ENCODE assay signal across 37 cellular contexts in the genomic region with DNA sequence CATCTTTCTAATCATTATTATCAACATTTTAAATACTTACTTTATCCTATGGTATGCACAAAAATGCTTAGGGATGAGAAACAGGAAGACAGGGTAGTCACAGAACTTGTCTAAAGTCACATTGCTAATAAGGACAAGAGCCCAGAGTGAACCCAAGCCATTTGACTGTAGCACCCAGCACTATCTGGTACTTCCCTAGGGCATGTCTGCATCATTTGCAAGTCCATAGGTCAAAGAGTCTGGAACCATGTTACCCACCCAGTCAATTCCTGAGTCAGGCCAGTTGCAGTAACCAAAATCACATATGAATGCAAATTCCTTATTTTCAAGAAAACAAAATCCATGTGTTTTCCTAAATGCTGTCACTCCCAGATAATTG. TPM values are rescaled to one million over a fixed set of nuclear protein-coding genes. Genes with fewer than 3 reads are reported as not detected.
"Had no signal": no experiment of that assay in that cellular context is flagged by ENCODE, and none has a peak within 500 bp of the region (broad histone marks: within the 10 kb centered on the region; RNA-seq: fewer than 3 reads in every experiment).

No MANE protein-coding gene starts in this region.

- H3K9me3 ChIP-seq: MG63 had no signal

- H3K36me3 Mint-ChIP-seq: activated CD4-positive, alpha-beta memory T cell treated with anti-CD3 and anti-CD28 coated beads for 36 hours; activated CD8-positive, alpha-beta memory T cell treated with anti-CD3 and anti-CD28 coated beads, Interleukin-2, amount 10 ng/mL, durations not matched to agents 7 days and 5 days; activated naive CD8-positive, alpha-beta T cell treated with anti-CD3 and anti-CD28 coated beads for 36 hours had no signal

- H3K27ac Mint-ChIP-seq: activated B cell treated with CpG ODN at 0.5 μM for 24 hours; activated CD4-positive, alpha-beta memory T cell treated with anti-CD3 and anti-CD28 coated beads for 36 hours; activated CD8-positive, alpha-beta memory T cell treated with anti-CD3 and anti-CD28 coated beads, Interleukin-2, amount 10 ng/mL, durations not matched to agents 7 days and 5 days; activated naive CD8-positive, alpha-beta T cell treated with anti-CD3 and anti-CD28 coated beads for 36 hours; activated T-cell treated with anti-CD3 and anti-CD28 coated beads, Interleukin-2, amount 50 U/mL, for 72 hours; activated T-helper 17 cell treated with anti-CD3 and anti-CD28 coated beads, Interleukin-2, amount 50 U/mL, for 72 hours had no signal

- H3K9me3 Mint-ChIP-seq: activated B cell treated with CpG ODN at 0.5 μM for 24 hours; activated CD4-positive, alpha-beta memory T cell treated with anti-CD3 and anti-CD28 coated beads for 36 hours; activated naive CD8-positive, alpha-beta T cell treated with anti-CD3 and anti-CD28 coated beads for 36 hours; activated T-cell treated with anti-CD3 and anti-CD28 coated beads, Interleukin-2, amount 50 U/mL, for 72 hours; activated T-helper 17 cell treated with anti-CD3 and anti-CD28 coated beads, Interleukin-2, amount 50 U/mL, for 72 hours had no signal

- H3K27ac ChIP-seq: brain microvascular endothelial cell, VCaP had no signal

- H3K36me3 ChIP-seq: brain microvascular endothelial cell, MG63 had no signal

- H3K4me1 Mint-ChIP-seq: activated CD8-positive, alpha-beta memory T cell treated with anti-CD3 and anti-CD28 coated beads, Interleukin-2, amount 10 ng/mL, durations not matched to agents 7 days and 5 days; activated naive CD8-positive, alpha-beta T cell treated with anti-CD3 and anti-CD28 coated beads for 36 hours; activated T-helper 17 cell treated with anti-CD3 and anti-CD28 coated beads, Interleukin-2, amount 50 U/mL, for 72 hours had no signal

- H3K4me3 ChIP-seq: MG63 had no signal

- ATAC-seq: activated CD8-positive, alpha-beta memory T cell treated with anti-CD3 and anti-CD28 coated beads, Interleukin-2, amount 10 ng/mL, durations not matched to agents 7 days and 5 days; activated T-cell treated with anti-CD3 and anti-CD28 coated beads, Interleukin-2, amount 50 U/mL, for 72 hours; activated T-helper 17 cell treated with anti-CD3 and anti-CD28 coated beads, Interleukin-2, amount 50 U/mL, for 72 hours had no signal

- H3K4me3 Mint-ChIP-seq: activated B cell treated with CpG ODN at 0.5 μM for 24 hours; activated CD4-positive, alpha-beta memory T cell treated with anti-CD3 and anti-CD28 coated beads for 36 hours; activated CD8-positive, alpha-beta memory T cell treated with anti-CD3 and anti-CD28 coated beads, Interleukin-2, amount 10 ng/mL, durations not matched to agents 7 days and 5 days; activated naive CD8-positive, alpha-beta T cell treated with anti-CD3 and anti-CD28 coated beads for 36 hours; activated T-cell treated with anti-CD3 and anti-CD28 coated beads, Interleukin-2, amount 50 U/mL, for 72 hours; activated T-helper 17 cell treated with anti-CD3 and anti-CD28 coated beads, Interleukin-2, amount 50 U/mL, for 72 hours had no signal

- DNase-seq: activated B cell treated with CpG ODN at 0.5 μM for 24 hours; activated CD4-positive, alpha-beta memory T cell treated with anti-CD3 and anti-CD28 coated beads for 36 hours; activated CD4-positive, alpha-beta T cell treated with anti-CD3 and anti-CD28 coated beads for 4 hours; activated CD4-positive, alpha-beta T cell treated with anti-CD3 and anti-CD28 coated beads, Interleukin-2, amount 50 U/mL, for 1 hour; activated CD4-positive, CD25-positive, alpha-beta regulatory T cell treated with anti-CD3 and anti-CD28 coated beads, Interleukin-2, amount 50 U/mL, for 72 hours; activated CD8-positive, alpha-beta memory T cell treated with anti-CD3 and anti-CD28 coated beads for 24 hours; activated CD8-positive, alpha-beta memory T cell treated with anti-CD3 and anti-CD28 coated beads, Interleukin-2, amount 10 ng/mL, durations not matched to agents 7 days and 5 days; activated CD8-positive, alpha-beta memory T cell treated with anti-CD3 and anti-CD28 coated beads, Interleukin-2, amount 50 U/mL, for 48 hours; activated effector memory CD4-positive, alpha-beta T cell treated with anti-CD3 and anti-CD28 coated beads, Interleukin-2, amount 50 U/mL, for 16 hours; activated naive CD4-positive, alpha-beta T cell; activated naive CD4-positive, alpha-beta T cell treated with anti-CD3 and anti-CD28 coated beads, Interleukin-2, amount 50 U/mL, for 16 hours; activated naive CD8-positive, alpha-beta T cell treated with anti-CD3 and anti-CD28 coated beads for 36 hours; activated T-cell treated with anti-CD3 and anti-CD28 coated beads, Interleukin-2, amount 50 U/mL, for 72 hours; amniotic stem cell; aorta; brain microvascular endothelial cell; central memory CD4-positive, alpha-beta T cell; KG1; MG63; NCI-H1048; NCI-H1105 treated with DMSO at 0.1 percent for 48 hours; NCI-H1436; NCI-H1694; NCI-H1930; NCI-H2081 treated with DMSO at 0.1 percent for 48 hours; NCI-H345; NCI-H510A; NCI-H748 treated with DMSO at 0.1 percent for 48 hours; NK-92 treated with Interleukin-12 subunit alpha and Interleukin-12 subunit beta, amount 100 ng/mL, for 24 hours; Right ventricle myocardium superior; SW 1271; T-helper 1 cell; T-helper 2 cell; T-helper 9 cell had no signal

RNA-seq across cellular contexts. Expression of gene ASAH2, which starts 19.1 kb away (rescaled TPM):
- total RNA-seq: OCI-LY7 had no signal
